ENCODE assay signal across 8 cellular contexts in genomic region chr17:17041571-17042380, GRCh38. TPM values are rescaled to one million over a fixed set of nuclear protein-coding genes. Genes with fewer than 3 reads are reported as not detected.
DNase-seq lines count a peak whose midpoint lies in the region; ATAC-seq and TF ChIP-seq lines count a peak whose summit lies in the region.

No MANE protein-coding gene starts in this region.

- H3K27ac Mint-ChIP-seq in WTC11, result no peak overlapping the region

- CTCF ChIA-PET in WTC11 (lab: Charles Lee), result interaction anchor here (0.5 to 2.5 kb wide), 5 partner anchors 12 to 518 kb away, joined by 3 to 9 read pairs (median 7); no protein-coding TSS in a partner anchor

- ATAC-seq in GM19023 (IDR thresholded peaks at IDR 0.05; ENCODE audit: unreplicated experiment) (peak; percentile 95), HG03175 (IDR thresholded peaks at IDR 0.05; ENCODE audit: unreplicated experiment) (peak; percentile 95), WTC11 (peak; percentile 97)

- DNase-seq in AG08395 (ENCODE audit: low spot score) (peak; percentile 98), NCI-H2227 (lab: John Stamatoyannopoulos, UW; ENCODE audit: unreplicated experiment) (peak; percentile 96), WTC11 (ENCODE audit: low spot score) (peak; percentile 99), cardiac fibroblast (ENCODE audit: low read depth in 2 of 2) (peak; percentile 97 to 99), inferior parietal cortex (ENCODE audit: extremely low spot score) (peak; percentile 95), smooth muscle cell of the brain vasculature (ENCODE audit: low read depth, low spot score) (peak; percentile 94)

- H3K4me3 ChIP-seq in cardiac fibroblast (replicated peaks in 1 of 2; ENCODE audit: low read depth in 2 of 2, low read length in 2 of 2), result peak overlapping the region; percentile 42 to 56

- H3K36me3 Mint-ChIP-seq in WTC11, result peaks cover 6% of the 10 kb centered on the region

- H3K4me3 Mint-ChIP-seq in WTC11, result peak overlapping the region; percentile 71

- H3K27me3 Mint-ChIP-seq in WTC11 (ENCODE audit: low read depth), result peaks cover 9% of the 10 kb centered on the region; the same call in 1 of the 2 replicates

- peaks cover 8% of the 10 kb centered on the region for H3K9me3 Mint-ChIP-seq in WTC11

- POLR2A ChIA-PET in WTC11 (lab: Charles Lee), result interaction anchor here (1.2 to 1.6 kb wide), 2 partner anchors 10 to 14 kb away, joined by 3 to 6 read pairs; no protein-coding TSS in a partner anchor

- peaks cover 35% of the 10 kb centered on the region for H3K4me1 Mint-ChIP-seq in WTC11

- TF ChIP-seq CTCF in WTC11 (IDR thresholded peaks at IDR 0.05) (no peak), cardiac fibroblast (IDR thresholded peaks at IDR 0.05; ENCODE audit: low read depth, low read length) (no peak)

TF ChIP-seq in WTC11, 78 proteins besides CTCF, POLR2A, EP300 and RAD21:
- TF ChIP-seq ZNF121 (CRISPR knock-in tag; IDR thresholded peaks at IDR 0.05) (no peak), NR2C2 (CRISPR knock-in tag; IDR thresholded peaks at IDR 0.05) (no peak), NFYB (CRISPR knock-in tag; conservative IDR thresholded peaks at IDR 0.05; ENCODE audit: low read depth) (peak; percentile 96), GTF2I (CRISPR knock-in tag; conservative IDR thresholded peaks at IDR 0.05) (peak; percentile 95), SP1 (CRISPR knock-in tag; conservative IDR thresholded peaks at IDR 0.05) (peak; percentile 87), ZNF317 (CRISPR knock-in tag; IDR thresholded peaks at IDR 0.05; ENCODE audit: borderline replicate concordance, low read depth) (no peak)

RNA-seq across cellular contexts. Expression of gene MPRIP, which starts 0.5 kb away (rescaled TPM):
- total RNA-seq in WTC11 (2021), result 127 to 140 TPM (median 136 TPM) in 3 replicates

Comparison
In these comparisons a context has a peak if more than half of its experiments do, and no peak if none do; other contexts are left out.
1. Peak in every context shown above with its lines: DNase-seq, ATAC-seq and H3K4me3 ChIP-seq.